Comparison of ENCODE assay signal across 18 cellular contexts in the genomic region with DNA sequence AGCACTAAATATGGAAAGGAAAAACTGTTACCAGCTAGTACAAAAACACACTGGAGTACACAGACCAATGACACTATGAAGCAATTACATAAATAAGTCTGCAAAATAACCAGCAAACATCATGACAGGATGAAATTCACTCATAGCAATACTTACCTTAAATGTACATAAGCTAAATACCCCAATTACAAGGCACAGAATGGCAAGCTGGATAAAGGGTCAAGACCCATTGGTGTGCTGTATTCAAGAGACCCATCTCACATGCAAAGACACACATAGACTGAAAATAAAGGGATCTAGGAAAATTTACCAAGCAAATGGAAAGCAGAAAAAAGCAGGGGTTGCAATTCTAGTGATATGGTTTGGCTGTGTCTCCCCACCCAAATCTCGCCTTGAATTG. TPM values are rescaled to one million over a fixed set of nuclear protein-coding genes. Genes with fewer than 3 reads are reported as not detected.
A peak's percentile ranks its signal among the peaks of the same experiment; 100 is the strongest.
ATAC-seq and TF ChIP-seq lines count a peak whose summit lies in the region.
"Had no signal": no experiment of that assay in that cellular context is flagged by ENCODE, and none has a peak within 500 bp of the region (broad histone marks: within the 10 kb centered on the region; RNA-seq: fewer than 3 reads in every experiment).

No MANE protein-coding gene starts in this region.

- no peaks in the 10 kb centered on the region for H3K36me3 ChIP-seq in HEK293 (ENCODE audit: control insufficient read depth in 2 of 2, insufficient read depth in 1 of 2, low read length in 2 of 2)
- H3K36me3 ChIP-seq: BE2C; BLaER1; BLaER1 treated with 17β-estradiol and CSF1 and Interleukin-3, amounts not matched to agents 10 nM and 100 nM had no signal

- ATAC-seq in esophagus mucosa, result no peak
- ATAC-seq: A549; CD8-positive, alpha-beta T cell had no signal

- H3K9me3 ChIP-seq in HEK293 (ENCODE audit: control insufficient read depth, insufficient read depth, low read depth, low read length), result no peaks in the 10 kb centered on the region
- H3K9me3 ChIP-seq: A549, BE2C, Caco-2 had no signal

- no peaks in the 10 kb centered on the region for H3K4me1 ChIP-seq in HEK293 (ENCODE audit: control insufficient read depth, insufficient read depth, low read length)
- H3K4me1 ChIP-seq: A549; BE2C; BLaER1; BLaER1 treated with 17β-estradiol and CSF1 and Interleukin-3, amounts not matched to agents 10 nM and 100 nM; Caco-2 had no signal

- CTCF ChIA-PET in HEK293 (lab: Yijun Ruan, JAX), result interaction anchor here (1.0 to 1.9 kb wide), 2 partner anchors 10 to 110 kb away, joined by 4 to 6 read pairs; no protein-coding TSS in a partner anchor

- H3K27ac ChIP-seq in HEK293 (ENCODE audit: extremely low read depth, low read depth, low read length), result no peak overlapping the region
- H3K27ac ChIP-seq: 22Rv1; A549; BLaER1; BLaER1 treated with 17β-estradiol and CSF1 and Interleukin-3, amounts not matched to agents 10 nM and 100 nM; C4-2B had no signal

- H3K4me3 ChIP-seq in HEK293 (ENCODE audit: low read depth, low read length), result no peak overlapping the region
- H3K4me3 ChIP-seq: A549; BLaER1; BLaER1 treated with 17β-estradiol and CSF1 and Interleukin-3, amounts not matched to agents 10 nM and 100 nM had no signal

- no peak for TF ChIP-seq CTCF in HEK293 (tag by site-specific recombination; IDR thresholded peaks at IDR 0.05)

- POLR2A ChIA-PET in HEK293 (lab: Yijun Ruan, JAX), result interaction anchor here (1.5 kb wide), 1 partner anchor 10 kb away, joined by 3 read pairs; no protein-coding TSS in a partner anchor

TF ChIP-seq in HEK293, 187 proteins besides CTCF, POLR2A, EP300 and RAD21:
- TF ChIP-seq ZIC2 (tag by site-specific recombination; IDR thresholded peaks at IDR 0.05), result no peak
- TF ChIP-seq ZNF529 (tag by site-specific recombination; IDR thresholded peaks at IDR 0.05; ENCODE audit: insufficient replicate concordance), result peak; percentile 88
- no peak for TF ChIP-seq ZNF785 (tag by site-specific recombination; IDR thresholded peaks at IDR 0.05)
- peak; percentile 76; the same call in 1 of the 2 replicates for TF ChIP-seq TRIM28 (IDR thresholded peaks at IDR 0.05; ENCODE audit: borderline replicate concordance, low read length)
- TF ChIP-seq SETDB1 (IDR thresholded peaks at IDR 0.05; ENCODE audit: insufficient read length, low read length), result peak; percentile 96

RNA-seq across cellular contexts. Expression of a gene that starts 44.0 kb away (rescaled TPM):
- total RNA-seq in esophagus mucosa, result not detected
- total RNA-seq: A172; B cell; Caco-2; Calu3; CD4-positive, alpha-beta memory T cell; CD4-positive, alpha-beta T cell; CD4-positive, CD25-positive, alpha-beta regulatory T cell; CD8-positive, alpha-beta memory T cell; CD8-positive, alpha-beta T cell; Daoy had no signal

RNA-seq across cellular contexts. Expression of a gene that starts 57.2 kb away (rescaled TPM):
- not detected for total RNA-seq in esophagus mucosa
- total RNA-seq: A172, Caco-2, Calu3, Daoy had no signal
